In the genomic region with DNA sequence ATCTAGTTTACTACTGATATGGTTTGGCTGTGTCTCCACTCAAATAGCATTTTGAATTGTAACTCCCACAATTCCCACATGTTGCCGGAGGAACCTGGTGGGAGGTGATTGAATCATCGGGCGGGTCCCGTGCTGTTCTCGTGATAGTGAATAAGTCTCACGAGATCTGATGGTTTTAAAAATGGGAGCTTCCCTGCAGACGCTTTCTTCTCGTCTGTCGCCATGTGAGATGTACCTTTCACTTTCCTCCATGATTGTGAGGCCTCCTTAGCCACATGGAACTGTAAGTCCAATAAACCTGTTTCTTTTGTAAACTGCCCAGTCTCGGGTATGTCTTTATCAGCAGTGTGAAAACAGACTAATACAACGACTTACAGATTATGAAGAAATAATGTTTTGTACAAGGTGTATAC, we compare ENCODE assay signal across 31 cellular contexts. TPM values are rescaled to one million over a fixed set of nuclear protein-coding genes. Genes with fewer than 3 reads are reported as not detected.
A peak's percentile ranks its signal among the peaks of the same experiment; 100 is the strongest.
DNase-seq lines count a peak whose midpoint lies in the region; ATAC-seq and TF ChIP-seq lines count a peak whose summit lies in the region.
"Had no signal": no experiment of that assay in that cellular context is flagged by ENCODE, and none has a peak within 500 bp of the region (broad histone marks: within the 10 kb centered on the region; RNA-seq: fewer than 3 reads in every experiment).

No MANE protein-coding gene starts in this region.

- DNase-seq in H4 (ENCODE audit: low spot score) (peak; percentile 61), NCI-H446 treated with DMSO at 0.1 percent for 48 hours (lab: John Stamatoyannopoulos, UW) (peak; percentile 64), retinal pigment epithelial cell (ENCODE audit: low read depth) (no peak), coronary artery (ENCODE audit: low spot score) (no peak)
- DNase-seq: activated CD8-positive, alpha-beta T cell treated with anti-CD3 and anti-CD28 coated beads for 36 hours; activated naive CD4-positive, alpha-beta T cell treated with anti-CD3 and anti-CD28 coated beads for 36 hours; adrenal gland; C1 segment of cervical spinal cord; Caco-2; dermis blood vessel endothelial cell; gastrocnemius medialis; GF-D8; KG1; MM.1S; mucosa of descending colon; natural killer cell; psoas muscle; stimulated activated CD4-positive, alpha-beta T cell treated with anti-CD3 and anti-CD28 coated beads, Interleukin-15, amount 100 ng/mL, for 24 hours; stimulated activated CD4-positive, alpha-beta T cell treated with anti-CD3 and anti-CD28 coated beads, Interleukin-4, amount 100 ng/mL, for 4 hours; transverse colon had no signal

- H3K4me3 ChIP-seq in retinal pigment epithelial cell (ENCODE audit: low read length): peak overlapping the region; percentile 25
- H3K4me3 ChIP-seq in coronary artery: no peak overlapping the region
- H3K4me3 ChIP-seq: adrenal gland, gastrocnemius medialis, hepatocyte, lung, mucosa of descending colon, psoas muscle, transverse colon had no signal

- TF ChIP-seq CTCF in retinal pigment epithelial cell (conservative IDR thresholded peaks at IDR 0.05; ENCODE audit: low read depth, low read length) (no peak), coronary artery (IDR thresholded peaks at IDR 0.05) (no peak)

- ATAC-seq in SK-N-SH treated with all-trans-retinoic acid at 6 μM for 48 hours (peak; percentile 82), GM21367 (IDR thresholded peaks at IDR 0.05; ENCODE audit: unreplicated experiment) (no peak), HG03159 (IDR thresholded peaks at IDR 0.05; ENCODE audit: unreplicated experiment) (no peak)
- ATAC-seq: activated CD8-positive, alpha-beta T cell treated with anti-CD3 and anti-CD28 coated beads for 36 hours; esophagus mucosa; gastrocnemius medialis; mucosa of descending colon; natural killer cell; psoas muscle; Right ventricle myocardium inferior had no signal

- no peak overlapping the region for H3K27ac ChIP-seq in coronary artery
- H3K27ac ChIP-seq: adrenal gland, gastrocnemius medialis, hepatocyte, psoas muscle, transverse colon had no signal

TF ChIP-seq in SK-N-SH treated with all-trans-retinoic acid at 6 μM for 48 hours, 23 proteins besides CTCF, POLR2A, EP300 and RAD21:
- TF ChIP-seq, protein P1, sequence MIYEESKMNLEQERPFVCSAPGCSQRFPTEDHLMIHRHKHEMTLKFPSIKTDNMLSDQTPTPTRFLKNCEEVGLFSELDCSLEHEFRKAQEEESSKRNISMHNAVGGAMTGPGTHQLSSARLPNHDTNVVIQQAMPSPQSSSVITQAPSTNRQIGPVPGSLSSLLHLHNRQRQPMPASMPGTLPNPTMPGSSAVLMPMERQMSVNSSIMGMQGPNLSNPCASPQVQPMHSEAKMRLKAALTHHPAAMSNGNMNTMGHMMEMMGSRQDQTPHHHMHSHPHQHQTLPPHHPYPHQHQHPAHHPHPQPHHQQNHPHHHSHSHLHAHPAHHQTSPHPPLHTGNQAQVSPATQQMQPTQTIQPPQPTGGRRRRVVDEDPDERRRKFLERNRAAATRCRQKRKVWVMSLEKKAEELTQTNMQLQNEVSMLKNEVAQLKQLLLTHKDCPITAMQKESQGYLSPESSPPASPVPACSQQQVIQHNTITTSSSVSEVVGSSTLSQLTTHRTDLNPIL (CRISPR knock-in tag; IDR thresholded peaks at IDR 0.05; ENCODE audit: low read depth): no peak
- TF ChIP-seq, protein P2, sequence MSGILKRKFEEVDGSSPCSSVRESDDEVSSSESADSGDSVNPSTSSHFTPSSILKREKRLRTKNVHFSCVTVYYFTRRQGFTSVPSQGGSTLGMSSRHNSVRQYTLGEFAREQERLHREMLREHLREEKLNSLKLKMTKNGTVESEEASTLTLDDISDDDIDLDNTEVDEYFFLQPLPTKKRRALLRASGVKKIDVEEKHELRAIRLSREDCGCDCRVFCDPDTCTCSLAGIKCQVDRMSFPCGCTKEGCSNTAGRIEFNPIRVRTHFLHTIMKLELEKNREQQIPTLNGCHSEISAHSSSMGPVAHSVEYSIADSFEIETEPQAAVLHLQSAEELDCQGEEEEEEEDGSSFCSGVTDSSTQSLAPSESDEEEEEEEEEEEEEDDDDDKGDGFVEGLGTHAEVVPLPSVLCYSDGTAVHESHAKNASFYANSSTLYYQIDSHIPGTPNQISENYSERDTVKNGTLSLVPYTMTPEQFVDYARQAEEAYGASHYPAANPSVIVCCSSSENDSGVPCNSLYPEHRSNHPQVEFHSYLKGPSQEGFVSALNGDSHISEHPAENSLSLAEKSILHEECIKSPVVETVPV (CRISPR knock-in tag; IDR thresholded peaks at IDR 0.05): no peak
- TF ChIP-seq ZFP30 (CRISPR knock-in tag; IDR thresholded peaks at IDR 0.05) (no peak), ISL1 (CRISPR knock-in tag; IDR thresholded peaks at IDR 0.05) (no peak), ZC3H10 (CRISPR knock-in tag; IDR thresholded peaks at IDR 0.05) (no peak), PPARA (CRISPR knock-in tag; IDR thresholded peaks at IDR 0.05; ENCODE audit: borderline replicate concordance) (no peak), TOX (CRISPR knock-in tag; IDR thresholded peaks at IDR 0.05; ENCODE audit: borderline replicate concordance) (no peak), GLIS3 (CRISPR knock-in tag; IDR thresholded peaks at IDR 0.05) (no peak)
- TF ChIP-seq, protein P3, sequence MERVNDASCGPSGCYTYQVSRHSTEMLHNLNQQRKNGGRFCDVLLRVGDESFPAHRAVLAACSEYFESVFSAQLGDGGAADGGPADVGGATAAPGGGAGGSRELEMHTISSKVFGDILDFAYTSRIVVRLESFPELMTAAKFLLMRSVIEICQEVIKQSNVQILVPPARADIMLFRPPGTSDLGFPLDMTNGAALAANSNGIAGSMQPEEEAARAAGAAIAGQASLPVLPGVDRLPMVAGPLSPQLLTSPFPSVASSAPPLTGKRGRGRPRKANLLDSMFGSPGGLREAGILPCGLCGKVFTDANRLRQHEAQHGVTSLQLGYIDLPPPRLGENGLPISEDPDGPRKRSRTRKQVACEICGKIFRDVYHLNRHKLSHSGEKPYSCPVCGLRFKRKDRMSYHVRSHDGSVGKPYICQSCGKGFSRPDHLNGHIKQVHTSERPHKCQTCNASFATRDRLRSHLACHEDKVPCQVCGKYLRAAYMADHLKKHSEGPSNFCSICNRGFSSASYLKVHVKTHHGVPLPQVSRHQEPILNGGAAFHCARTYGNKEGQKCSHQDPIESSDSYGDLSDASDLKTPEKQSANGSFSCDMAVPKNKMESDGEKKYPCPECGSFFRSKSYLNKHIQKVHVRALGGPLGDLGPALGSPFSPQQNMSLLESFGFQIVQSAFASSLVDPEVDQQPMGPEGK (CRISPR knock-in tag; IDR thresholded peaks at IDR 0.05; ENCODE audit: borderline replicate concordance): no peak

RNA-seq across cellular contexts. Expression of a gene that starts 35.6 kb away (rescaled TPM):
- total RNA-seq in H4 (2014; rRNA removed; shearing (Covaris generic)): not detected in 2 replicates
- total RNA-seq: activated CD8-positive, alpha-beta T cell treated with anti-CD3 and anti-CD28 coated beads for 36 hours; activated naive CD4-positive, alpha-beta T cell treated with anti-CD3 and anti-CD28 coated beads for 36 hours; Caco-2; dermis blood vessel endothelial cell; esophagus mucosa; gastrocnemius medialis; H1; hepatocyte; lung; mucosa of descending colon; natural killer cell; NCI-H460; omental fat pad; psoas muscle; Right ventricle myocardium inferior; T-helper 2 cell treated with Interferon-gamma antibody and Interleukin-4, amounts not matched to agents 100 ng/mL and 5 ng/mL, for 36 hours; transverse colon had no signal

Comparison
In these comparisons a context has a peak if more than half of its experiments do, and no peak if none do; other contexts are left out.
1. DNase-seq: peak in H4 (single experiment) and NCI-H446 treated with DMSO at 0.1 percent for 48 hours (single experiment); none in retinal pigment epithelial cell (single experiment) and coronary artery (single experiment).